Comparison of ENCODE assay signal across 8 cellular contexts in genomic region chr6:7243188-7243942, GRCh38.
DNase-seq lines count a peak whose midpoint lies in the region; ATAC-seq and FAIRE-seq lines count a peak whose summit lies in the region.

No MANE protein-coding gene starts in this region.

- no peak for ATAC-seq in GM19467 (IDR thresholded peaks at IDR 0.05; ENCODE audit: unreplicated experiment)

- FAIRE-seq in GM18507 (lab: Jason Lieb, UNC) = peak; percentile 79

- DNase-seq in Ammon's horn (ENCODE audit: low spot score) (peak; percentile 65), GM18507 (ENCODE audit: extremely low spot score, insufficient read length, low read depth) (peak; percentile 60), NCI-H1092 (lab: John Stamatoyannopoulos, UW) (peak; percentile 21), SW 1271 (lab: John Stamatoyannopoulos, UW) (peak; percentile 22 to 63), cerebellar cortex (ENCODE audit: low spot score) (peak; percentile 77), kidney glomerular epithelial cell (lab: John Stamatoyannopoulos, UW) (peak; percentile 72)
- peak; percentile 8 for DNase-seq in stimulated activated CD8-positive, alpha-beta memory T cell treated with anti-CD3 and anti-CD28 coated beads, Interleukin-15, amount 100 ng/mL, for 1 hour (ENCODE audit: low read depth)

Comparison
In these comparisons a context has a peak if more than half of its experiments do, and no peak if none do; other contexts are left out.
1. DNase-seq: peak in every context shown above with its lines; median percentile 77 in cerebellar cortex; 72 in kidney glomerular epithelial cell; 65 in Ammon's horn; 60 in GM18507; 42 in SW 1271; 21 in NCI-H1092; 8 in stimulated activated CD8-positive, alpha-beta memory T cell treated with anti-CD3 and anti-CD28 coated beads, Interleukin-15, amount 100 ng/mL, for 1 hour.